ENCODE assay signal across 12 cellular contexts in the genomic region with DNA sequence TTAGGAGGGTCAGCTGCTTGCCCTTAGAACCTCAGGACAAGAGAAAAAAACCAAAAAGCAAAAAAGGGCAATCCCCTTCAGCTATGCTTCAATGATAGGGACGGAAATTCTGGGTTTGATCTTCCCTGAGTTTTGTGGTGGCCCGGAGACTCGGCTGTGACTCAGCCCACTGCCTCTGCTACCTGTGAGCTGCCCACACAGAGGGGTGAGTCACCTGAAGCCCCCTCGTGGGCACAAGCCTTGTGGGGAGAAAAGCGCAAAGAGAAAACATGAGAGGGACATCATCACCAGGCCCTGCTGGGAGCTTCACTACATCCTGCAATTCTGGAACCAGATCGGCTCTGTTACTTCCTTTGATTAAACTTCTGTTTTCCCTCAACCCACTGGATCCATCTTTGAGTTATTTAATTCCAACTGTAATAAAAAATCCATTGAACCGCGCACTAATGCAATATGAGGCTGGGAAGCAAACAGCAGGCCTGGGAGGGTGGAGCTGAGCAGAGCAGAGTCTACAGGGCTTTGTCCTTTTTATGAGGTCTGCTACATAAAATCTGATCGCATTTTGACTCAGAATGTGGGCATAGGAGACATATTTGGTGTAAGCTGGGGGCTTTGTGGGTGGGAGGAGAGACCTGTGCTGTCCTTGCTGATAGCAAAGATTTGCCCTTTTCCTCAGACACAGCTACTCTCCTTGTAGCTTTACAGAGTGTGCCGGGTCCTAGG.
"Had no signal": no experiment of that assay in that cellular context is flagged by ENCODE, and none has a peak within 500 bp of the region (broad histone marks: within the 10 kb centered on the region; RNA-seq: fewer than 3 reads in every experiment).

No MANE protein-coding gene starts in this region.

- DNase-seq: activated CD4-positive, alpha-beta memory T cell treated with anti-CD3 and anti-CD28 coated beads for 36 hours; activated CD4-positive, CD25-positive, alpha-beta regulatory T cell treated with anti-CD3 and anti-CD28 coated beads, Interleukin-2, amount 50 U/mL, for 72 hours; activated CD8-positive, alpha-beta memory T cell treated with anti-CD3 and anti-CD28 coated beads, Interleukin-2, amount 50 U/mL, for 4 hours; activated naive CD4-positive, alpha-beta T cell treated with anti-CD3 and anti-CD28 coated beads, Interleukin-2, amount 50 U/mL, for 16 hours; amygdala; brain microvascular endothelial cell; effector memory CD8-positive, alpha-beta T cell; mesendoderm; pancreas; stimulated activated CD4-positive, alpha-beta T cell treated with anti-CD3 and anti-CD28 coated beads, Interleukin-4, amount 100 ng/mL, for 1 hour; SW 1271; upper lobe of left lung had no signal
